In genomic region chr12:50545783-50546182, GRCh38 we compare ENCODE assay signal across 14 cellular contexts. TPM values are rescaled to one million over a fixed set of nuclear protein-coding genes. Genes with fewer than 3 reads are reported as not detected.
DNase-seq lines count a peak whose midpoint lies in the region; TF ChIP-seq lines count a peak whose summit lies in the region.
"Had no signal": no experiment of that assay in that cellular context is flagged by ENCODE, and none has a peak within 500 bp of the region (broad histone marks: within the 10 kb centered on the region; RNA-seq: fewer than 3 reads in every experiment).

No MANE protein-coding gene starts in this region.

- TF ChIP-seq POLR2A in vagina (IDR thresholded peaks at IDR 0.05) = no peak

- DNase-seq in A172 (ENCODE audit: low spot score) = peak; percentile 55
- DNase-seq in HT-29 (ENCODE audit: low spot score) = peak; percentile 52
- DNase-seq in amniotic epithelial cell (ENCODE audit: low read depth) = peak; percentile 60
- no peak for DNase-seq in mesothelial cell of epicardium (ENCODE audit: low spot score in 2 of 2, unreplicated experiment in 2 of 2)
- DNase-seq in cerebellum (ENCODE audit: low spot score) = no peak
- DNase-seq in caudate nucleus (lab: John Stamatoyannopoulos, UW) = no peak
- DNase-seq in immature natural killer cell = no peak
- no peak for DNase-seq in vagina (ENCODE audit: extremely low spot score in 2 of 2)
- DNase-seq: activated CD4-positive, alpha-beta T cell treated with anti-CD3 and anti-CD28 coated beads, Interleukin-2, amount 50 U/mL, for 4 hours; activated naive CD8-positive, alpha-beta T cell treated with anti-CD3 and anti-CD28 coated beads, Interleukin-2, amount 10 ng/mL, durations not matched to agents 7 days and 5 days; head of caudate nucleus; NCI-H1092; NCI-H526 treated with DMSO at 0.1 percent for 48 hours; upper lobe of right lung had no signal

- H3K4me3 ChIP-seq in vagina = no peak overlapping the region
- H3K4me3 ChIP-seq: upper lobe of right lung had no signal

- H3K27me3 Mint-ChIP-seq in mesothelial cell of epicardium (ENCODE audit: low read depth) (no peaks in the 10 kb centered on the region), immature natural killer cell (ENCODE audit: low read depth in 3 of 3) (no peaks in the 10 kb centered on the region)
- H3K27me3 Mint-ChIP-seq: activated naive CD8-positive, alpha-beta T cell treated with anti-CD3 and anti-CD28 coated beads, Interleukin-2, amount 10 ng/mL, durations not matched to agents 7 days and 5 days had no signal

- no peaks in the 10 kb centered on the region for H3K36me3 Mint-ChIP-seq in mesothelial cell of epicardium
- no peaks in the 10 kb centered on the region for H3K36me3 Mint-ChIP-seq in immature natural killer cell

- H3K4me3 Mint-ChIP-seq in mesothelial cell of epicardium (no peak overlapping the region), immature natural killer cell (no peak overlapping the region)
- H3K4me3 Mint-ChIP-seq: activated naive CD8-positive, alpha-beta T cell treated with anti-CD3 and anti-CD28 coated beads, Interleukin-2, amount 10 ng/mL, durations not matched to agents 7 days and 5 days had no signal

- intact Hi-C loops in vagina (cut with DNase I) = no loop called here

- H3K9me3 Mint-ChIP-seq in mesothelial cell of epicardium (no peaks in the 10 kb centered on the region), immature natural killer cell (no peaks in the 10 kb centered on the region)
- H3K9me3 Mint-ChIP-seq: activated naive CD8-positive, alpha-beta T cell treated with anti-CD3 and anti-CD28 coated beads, Interleukin-2, amount 10 ng/mL, durations not matched to agents 7 days and 5 days had no signal

- H3K27ac Mint-ChIP-seq in mesothelial cell of epicardium = peak overlapping the region; percentile 63
- no peak overlapping the region for H3K27ac Mint-ChIP-seq in immature natural killer cell
- H3K27ac Mint-ChIP-seq: activated naive CD8-positive, alpha-beta T cell treated with anti-CD3 and anti-CD28 coated beads, Interleukin-2, amount 10 ng/mL, durations not matched to agents 7 days and 5 days had no signal

- H3K36me3 ChIP-seq in vagina = no peaks in the 10 kb centered on the region
- H3K36me3 ChIP-seq: upper lobe of right lung had no signal

- H3K4me1 Mint-ChIP-seq in mesothelial cell of epicardium (peaks cover 30% of the 10 kb centered on the region), immature natural killer cell (peaks cover 8 to 28% of the 10 kb centered on the region in 2 donors)

- H3K27me3 ChIP-seq in vagina = no peaks in the 10 kb centered on the region
- H3K27me3 ChIP-seq: upper lobe of right lung had no signal

- peaks cover 35% of the 10 kb centered on the region for H3K4me1 ChIP-seq in vagina

- TF ChIP-seq CTCF in mesothelial cell of epicardium (IDR thresholded peaks at IDR 0.05; ENCODE audit: unreplicated experiment) = no peak
- no peak for TF ChIP-seq CTCF in vagina (IDR thresholded peaks at IDR 0.05)

- H3K27ac ChIP-seq in caudate nucleus (ENCODE audit: low read depth, low read length) (no peak overlapping the region), vagina (no peak overlapping the region)
- H3K27ac ChIP-seq: upper lobe of right lung had no signal

- H3K9me3 ChIP-seq in vagina = no peaks in the 10 kb centered on the region
- H3K9me3 ChIP-seq: upper lobe of right lung had no signal

RNA-seq across cellular contexts. Expression of gene DIP2B, which starts 41.0 kb away (rescaled TPM):
- total RNA-seq in A172 (2014; rRNA removed; shearing (Covaris generic)) = 23.1 and 25.0 TPM in 2 replicates
- total RNA-seq in HT-29 (2014; rRNA removed; shearing (Covaris generic)) = 18.3 and 21.4 TPM in 2 replicates
- total RNA-seq in mesothelial cell of epicardium (29.3 to 32.0 TPM (median 31.3 TPM) in 3 replicates), cerebellum (77.0 TPM), vagina (32.2 TPM)
- 1 to 10 TPM; 2.0 to 7.2 (median 3.4) TPM for polyA plus RNA-seq in immature natural killer cell

Comparison
In these comparisons a context has a peak if more than half of its experiments do, and no peak if none do; other contexts are left out.
1. DNase-seq: peak in A172 (single experiment), HT-29 (single experiment) and amniotic epithelial cell (single experiment); none in mesothelial cell of epicardium (0 of 2), cerebellum (single experiment), caudate nucleus (0 of 61), immature natural killer cell (0 of 3) and vagina (0 of 2).